7 cellular contexts compared by ENCODE assay signal in genomic region chr10:119542357-119542989, GRCh38. TPM values are rescaled to one million over a fixed set of nuclear protein-coding genes. Genes with fewer than 3 reads are reported as not detected.
DNase-seq lines count a peak whose midpoint lies in the region; ATAC-seq and TF ChIP-seq lines count a peak whose summit lies in the region.

Gene RGS10, minus strand, starts transcription at chr10:119542719. Its CDS starts 81 bp downstream, at chr10:119542638.

- no peaks in the 10 kb centered on the region for H3K27me3 ChIP-seq in effector memory CD4-positive, alpha-beta T cell (replicated peaks; ENCODE audit: control insufficient read depth, insufficient read depth, low read length, poor library complexity, severe bottlenecking)

- no peaks in the 10 kb centered on the region for H3K9me3 ChIP-seq in effector memory CD4-positive, alpha-beta T cell (ENCODE audit: control insufficient read depth, low read length)
- no peaks in the 10 kb centered on the region for H3K9me3 ChIP-seq in mesodermal cell (ENCODE audit: control insufficient read depth, low read length)

- peak within 1 kb of the TSS; percentile 80 for H3K27ac ChIP-seq in effector memory CD4-positive, alpha-beta T cell (ENCODE audit: insufficient read depth, low read length, poor library complexity, severe bottlenecking)
- H3K27ac ChIP-seq in mesodermal cell (ENCODE audit: low read depth, low read length, severe bottlenecking): no peak within 1 kb of the TSS

- peaks cover 25% of the 10 kb centered on the region for H3K4me1 ChIP-seq in effector memory CD4-positive, alpha-beta T cell (ENCODE audit: control insufficient read depth, insufficient read depth, low read length, poor library complexity, severe bottlenecking)
- H3K4me1 ChIP-seq in mesodermal cell (ENCODE audit: control insufficient read depth, insufficient read depth, low read length, poor library complexity, severe bottlenecking): peaks cover 29% of the 10 kb centered on the region

- TF ChIP-seq POLR2A in GM18505 (IDR thresholded peaks at IDR 0.05; ENCODE audit: borderline replicate concordance, extremely low read depth, insufficient read depth, insufficient read length): peak; percentile 69

- DNase-seq in NCI-H2171 (lab: John Stamatoyannopoulos, UW): peak; percentile 39
- peak; percentile 85 for DNase-seq in activated CD4-positive, alpha-beta T cell treated with anti-CD3 and anti-CD28 coated beads, Interleukin-2, amount 50 U/mL, for 1 hour
- peak; percentile 61 to 69 (median 65) for DNase-seq in effector memory CD4-positive, alpha-beta T cell
- peak; percentile 78 to 80 for DNase-seq in stimulated activated CD8-positive, alpha-beta memory T cell treated with anti-CD3 and anti-CD28 coated beads, Interleukin-15, amount 100 ng/mL, for 4 hours (ENCODE audit: low read depth in 2 of 2)

- 0% methylated on average over 44 to 59 of the region's 77 CpGs for WGBS in mesodermal cell (ENCODE audit: insufficient coverage in 2 of 2), 2 experiments

- ATAC-seq in GM18505 (IDR thresholded peaks at IDR 0.05; ENCODE audit: unreplicated experiment) (peak; percentile 69), HG02678 (IDR thresholded peaks at IDR 0.05; ENCODE audit: unreplicated experiment) (peak; percentile 69)

- H3K36me3 ChIP-seq in effector memory CD4-positive, alpha-beta T cell (ENCODE audit: control insufficient read depth, insufficient read depth, low read length): no peaks in the 10 kb centered on the region
- H3K36me3 ChIP-seq in mesodermal cell (ENCODE audit: control insufficient read depth, insufficient read depth, low read length): no peaks in the 10 kb centered on the region

- H3K4me3 ChIP-seq in effector memory CD4-positive, alpha-beta T cell (ENCODE audit: insufficient read depth, low read depth, low read length, poor library complexity, severe bottlenecking): peak within 1 kb of the TSS; percentile 90
- H3K4me3 ChIP-seq in mesodermal cell (ENCODE audit: extremely low read depth, insufficient read depth, low read length, poor library complexity, severe bottlenecking): peak within 1 kb of the TSS; percentile 61

RNA-seq across cellular contexts. Expression of gene RGS10, which starts in this region (rescaled TPM):
- polyA plus RNA-seq in mesodermal cell (2013, experiment 1 of 2): 59.3 TPM
- polyA plus RNA-seq in mesodermal cell (2013, experiment 2 of 2): 54.0 TPM
